In the genomic region with DNA sequence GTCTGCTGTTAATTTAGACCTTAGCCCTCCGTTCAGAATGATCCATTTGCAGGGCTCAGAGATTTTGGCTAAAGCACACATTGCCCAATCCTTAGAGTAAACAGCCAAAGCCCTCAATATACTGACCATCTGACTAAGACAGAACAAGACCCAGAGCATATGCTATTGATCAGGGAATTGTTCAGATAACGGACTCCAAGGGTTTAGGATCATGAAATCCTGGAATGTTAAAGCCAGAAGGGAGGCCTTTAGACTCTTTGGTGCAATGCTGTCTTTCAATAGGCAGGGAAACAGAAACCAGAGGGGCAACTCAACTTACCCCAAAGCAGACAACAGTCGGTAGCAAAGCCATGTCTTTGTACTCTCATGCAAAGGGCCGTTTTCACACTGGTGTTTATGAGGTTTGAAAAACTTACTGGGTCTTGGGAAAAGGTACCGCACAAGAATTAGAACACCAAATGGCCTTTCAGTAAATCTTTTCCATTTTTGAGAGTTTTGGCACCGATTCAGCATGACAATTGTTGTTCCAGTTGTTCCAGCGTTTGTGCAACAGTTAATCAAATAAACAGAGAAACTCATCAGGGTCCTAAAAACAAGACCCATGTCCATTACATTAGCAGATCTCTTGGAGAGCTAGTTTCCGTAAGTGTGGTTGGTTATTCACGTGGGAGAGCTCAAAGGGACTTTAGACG, we compare ENCODE assay signal across 8 cellular contexts.
DNase-seq lines count a peak whose midpoint lies in the region; ATAC-seq and TF ChIP-seq lines count a peak whose summit lies in the region.

No MANE protein-coding gene starts in this region.

- peaks cover 16% of the 10 kb centered on the region for H3K27me3 Mint-ChIP-seq in activated naive CD4-positive, alpha-beta T cell treated with anti-CD3 and anti-CD28 coated beads, Interleukin-2, amount 10 ng/mL, durations not matched to agents 7 days and 5 days

- DNase-seq in AG08396 (ENCODE audit: low spot score): peak; percentile 6
- no peak for DNase-seq in foreskin keratinocyte
- DNase-seq in osteoblast (ENCODE audit: insufficient read length, low spot score, missing footprints): peak; percentile 57
- no peak for DNase-seq in Kasumi-1 (lab: John Stamatoyannopoulos, UW)
- DNase-seq in activated naive CD4-positive, alpha-beta T cell treated with anti-CD3 and anti-CD28 coated beads, Interleukin-2, amount 10 ng/mL, durations not matched to agents 7 days and 5 days: no peak
- no peak for DNase-seq in NCI-H2081 treated with DMSO at 0.1 percent for 48 hours (lab: John Stamatoyannopoulos, UW)

- ATAC-seq in SK-N-SH treated with all-trans-retinoic acid at 6 μM for 48 hours (peak; percentile 7), foreskin keratinocyte (no peak), GM19467 (IDR thresholded peaks at IDR 0.05; ENCODE audit: unreplicated experiment) (no peak)

- H3K79me2 ChIP-seq in osteoblast (ENCODE audit: insufficient read depth, low read length): peaks cover 93% of the 10 kb centered on the region

- peaks cover 84% of the 10 kb centered on the region for H3K36me3 ChIP-seq in osteoblast (ENCODE audit: insufficient read depth, low read length)

- H3K36me3 Mint-ChIP-seq in activated naive CD4-positive, alpha-beta T cell treated with anti-CD3 and anti-CD28 coated beads, Interleukin-2, amount 10 ng/mL, durations not matched to agents 7 days and 5 days: peaks cover 5% of the 10 kb centered on the region

- peak overlapping the region; percentile 64 for H3K4me3 ChIP-seq in osteoblast (ENCODE audit: insufficient read depth, low read length)

- no peak overlapping the region for H3K27ac Mint-ChIP-seq in activated naive CD4-positive, alpha-beta T cell treated with anti-CD3 and anti-CD28 coated beads, Interleukin-2, amount 10 ng/mL, durations not matched to agents 7 days and 5 days

- peak overlapping the region; percentile 83 for H3K4me2 ChIP-seq in osteoblast (ENCODE audit: insufficient read depth, low read length)

- TF ChIP-seq CTCF in foreskin keratinocyte (conservative IDR thresholded peaks at IDR 0.05) (no peak), osteoblast (IDR thresholded peaks at IDR 0.05; ENCODE audit: extremely low read depth, low read depth, low read length) (no peak)

- peaks cover 87% of the 10 kb centered on the region for H4K20me1 ChIP-seq in osteoblast (ENCODE audit: insufficient read depth, low read length)

- peaks cover 15% of the 10 kb centered on the region for H3K9me3 Mint-ChIP-seq in activated naive CD4-positive, alpha-beta T cell treated with anti-CD3 and anti-CD28 coated beads, Interleukin-2, amount 10 ng/mL, durations not matched to agents 7 days and 5 days

- H3K27me3 ChIP-seq in foreskin keratinocyte (no peaks in the 10 kb centered on the region), osteoblast (ENCODE audit: insufficient read depth, low read length) (no peaks in the 10 kb centered on the region)

- CTCF ChIA-PET in activated naive CD4-positive, alpha-beta T cell treated with anti-CD3 and anti-CD28 coated beads, Interleukin-2, amount 10 ng/mL, durations not matched to agents 7 days and 5 days (lab: Charles Lee): no interaction called here

- H3K27ac ChIP-seq in foreskin keratinocyte (peak overlapping the region; percentile 90), osteoblast (ENCODE audit: low read depth, low read length) (peak overlapping the region; percentile 86)

- no peak overlapping the region for H2AFZ ChIP-seq in osteoblast (ENCODE audit: low read length)

- no peaks in the 10 kb centered on the region for H3K9me3 ChIP-seq in osteoblast (ENCODE audit: low read depth, low read length)

- no peak overlapping the region for H3K4me3 Mint-ChIP-seq in activated naive CD4-positive, alpha-beta T cell treated with anti-CD3 and anti-CD28 coated beads, Interleukin-2, amount 10 ng/mL, durations not matched to agents 7 days and 5 days

- peaks cover 8% of the 10 kb centered on the region for H3K4me1 Mint-ChIP-seq in activated naive CD4-positive, alpha-beta T cell treated with anti-CD3 and anti-CD28 coated beads, Interleukin-2, amount 10 ng/mL, durations not matched to agents 7 days and 5 days

- H3K4me1 ChIP-seq in foreskin keratinocyte (peaks cover 21% of the 10 kb centered on the region), osteoblast (ENCODE audit: insufficient read depth, low read length) (peaks cover 58% of the 10 kb centered on the region)

TF ChIP-seq in SK-N-SH treated with all-trans-retinoic acid at 6 μM for 48 hours, 23 proteins besides CTCF, POLR2A, EP300 and RAD21 (continues in another document):
- TF ChIP-seq GLIS3 (CRISPR knock-in tag; IDR thresholded peaks at IDR 0.05) (no peak), TOX (CRISPR knock-in tag; IDR thresholded peaks at IDR 0.05; ENCODE audit: borderline replicate concordance) (no peak), OSR1 (CRISPR knock-in tag; IDR thresholded peaks at IDR 0.05) (no peak), RARB (CRISPR knock-in tag; IDR thresholded peaks at IDR 0.05) (no peak), CSDC2 (CRISPR knock-in tag; IDR thresholded peaks at IDR 0.05) (peak; percentile 65), ZNF565 (CRISPR knock-in tag; conservative IDR thresholded peaks at IDR 0.05; ENCODE audit: low read depth) (no peak), PPARA (CRISPR knock-in tag; IDR thresholded peaks at IDR 0.05; ENCODE audit: borderline replicate concordance) (no peak), ZFP30 (CRISPR knock-in tag; IDR thresholded peaks at IDR 0.05) (no peak), TCF4 (CRISPR knock-in tag; IDR thresholded peaks at IDR 0.05; ENCODE audit: borderline replicate concordance) (0 out of 2 replicates have a peak, but pooled peaks have one; percentile 23), ZNF70 (CRISPR knock-in tag; IDR thresholded peaks at IDR 0.05) (no peak), ESRRG (CRISPR knock-in tag; IDR thresholded peaks at IDR 0.05) (no peak), SNAI2 (CRISPR knock-in tag; IDR thresholded peaks at IDR 0.05) (no peak), ZNF8 (CRISPR knock-in tag; IDR thresholded peaks at IDR 0.05) (no peak)
- TF ChIP-seq, protein P1, sequence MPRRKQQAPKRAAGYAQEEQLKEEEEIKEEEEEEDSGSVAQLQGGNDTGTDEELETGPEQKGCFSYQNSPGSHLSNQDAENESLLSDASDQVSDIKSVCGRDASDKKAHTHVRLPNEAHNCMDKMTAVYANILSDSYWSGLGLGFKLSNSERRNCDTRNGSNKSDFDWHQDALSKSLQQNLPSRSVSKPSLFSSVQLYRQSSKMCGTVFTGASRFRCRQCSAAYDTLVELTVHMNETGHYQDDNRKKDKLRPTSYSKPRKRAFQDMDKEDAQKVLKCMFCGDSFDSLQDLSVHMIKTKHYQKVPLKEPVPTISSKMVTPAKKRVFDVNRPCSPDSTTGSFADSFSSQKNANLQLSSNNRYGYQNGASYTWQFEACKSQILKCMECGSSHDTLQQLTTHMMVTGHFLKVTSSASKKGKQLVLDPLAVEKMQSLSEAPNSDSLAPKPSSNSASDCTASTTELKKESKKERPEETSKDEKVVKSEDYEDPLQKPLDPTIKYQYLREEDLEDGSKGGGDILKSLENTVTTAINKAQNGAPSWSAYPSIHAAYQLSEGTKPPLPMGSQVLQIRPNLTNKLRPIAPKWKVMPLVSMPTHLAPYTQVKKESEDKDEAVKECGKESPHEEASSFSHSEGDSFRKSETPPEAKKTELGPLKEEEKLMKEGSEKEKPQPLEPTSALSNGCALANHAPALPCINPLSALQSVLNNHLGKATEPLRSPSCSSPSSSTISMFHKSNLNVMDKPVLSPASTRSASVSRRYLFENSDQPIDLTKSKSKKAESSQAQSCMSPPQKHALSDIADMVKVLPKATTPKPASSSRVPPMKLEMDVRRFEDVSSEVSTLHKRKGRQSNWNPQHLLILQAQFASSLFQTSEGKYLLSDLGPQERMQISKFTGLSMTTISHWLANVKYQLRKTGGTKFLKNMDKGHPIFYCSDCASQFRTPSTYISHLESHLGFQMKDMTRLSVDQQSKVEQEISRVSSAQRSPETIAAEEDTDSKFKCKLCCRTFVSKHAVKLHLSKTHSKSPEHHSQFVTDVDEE (CRISPR knock-in tag; IDR thresholded peaks at IDR 0.05): no peak
- TF ChIP-seq, protein P2, sequence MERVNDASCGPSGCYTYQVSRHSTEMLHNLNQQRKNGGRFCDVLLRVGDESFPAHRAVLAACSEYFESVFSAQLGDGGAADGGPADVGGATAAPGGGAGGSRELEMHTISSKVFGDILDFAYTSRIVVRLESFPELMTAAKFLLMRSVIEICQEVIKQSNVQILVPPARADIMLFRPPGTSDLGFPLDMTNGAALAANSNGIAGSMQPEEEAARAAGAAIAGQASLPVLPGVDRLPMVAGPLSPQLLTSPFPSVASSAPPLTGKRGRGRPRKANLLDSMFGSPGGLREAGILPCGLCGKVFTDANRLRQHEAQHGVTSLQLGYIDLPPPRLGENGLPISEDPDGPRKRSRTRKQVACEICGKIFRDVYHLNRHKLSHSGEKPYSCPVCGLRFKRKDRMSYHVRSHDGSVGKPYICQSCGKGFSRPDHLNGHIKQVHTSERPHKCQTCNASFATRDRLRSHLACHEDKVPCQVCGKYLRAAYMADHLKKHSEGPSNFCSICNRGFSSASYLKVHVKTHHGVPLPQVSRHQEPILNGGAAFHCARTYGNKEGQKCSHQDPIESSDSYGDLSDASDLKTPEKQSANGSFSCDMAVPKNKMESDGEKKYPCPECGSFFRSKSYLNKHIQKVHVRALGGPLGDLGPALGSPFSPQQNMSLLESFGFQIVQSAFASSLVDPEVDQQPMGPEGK (CRISPR knock-in tag; IDR thresholded peaks at IDR 0.05; ENCODE audit: borderline replicate concordance): no peak
- TF ChIP-seq, protein P3, sequence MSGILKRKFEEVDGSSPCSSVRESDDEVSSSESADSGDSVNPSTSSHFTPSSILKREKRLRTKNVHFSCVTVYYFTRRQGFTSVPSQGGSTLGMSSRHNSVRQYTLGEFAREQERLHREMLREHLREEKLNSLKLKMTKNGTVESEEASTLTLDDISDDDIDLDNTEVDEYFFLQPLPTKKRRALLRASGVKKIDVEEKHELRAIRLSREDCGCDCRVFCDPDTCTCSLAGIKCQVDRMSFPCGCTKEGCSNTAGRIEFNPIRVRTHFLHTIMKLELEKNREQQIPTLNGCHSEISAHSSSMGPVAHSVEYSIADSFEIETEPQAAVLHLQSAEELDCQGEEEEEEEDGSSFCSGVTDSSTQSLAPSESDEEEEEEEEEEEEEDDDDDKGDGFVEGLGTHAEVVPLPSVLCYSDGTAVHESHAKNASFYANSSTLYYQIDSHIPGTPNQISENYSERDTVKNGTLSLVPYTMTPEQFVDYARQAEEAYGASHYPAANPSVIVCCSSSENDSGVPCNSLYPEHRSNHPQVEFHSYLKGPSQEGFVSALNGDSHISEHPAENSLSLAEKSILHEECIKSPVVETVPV (CRISPR knock-in tag; IDR thresholded peaks at IDR 0.05): no peak

Comparison
In these comparisons a context has a peak if more than half of its experiments do, and no peak if none do; other contexts are left out.
1. DNase-seq: peak in AG08396 (single experiment) and osteoblast (single experiment); none in foreskin keratinocyte (0 of 2), Kasumi-1 (0 of 2), activated naive CD4-positive, alpha-beta T cell treated with anti-CD3 and anti-CD28 coated beads, Interleukin-2, amount 10 ng/mL, durations not matched to agents 7 days and 5 days (single experiment) and NCI-H2081 treated with DMSO at 0.1 percent for 48 hours (single experiment).